ENCODE assay signal across 8 cellular contexts in the genomic region with DNA sequence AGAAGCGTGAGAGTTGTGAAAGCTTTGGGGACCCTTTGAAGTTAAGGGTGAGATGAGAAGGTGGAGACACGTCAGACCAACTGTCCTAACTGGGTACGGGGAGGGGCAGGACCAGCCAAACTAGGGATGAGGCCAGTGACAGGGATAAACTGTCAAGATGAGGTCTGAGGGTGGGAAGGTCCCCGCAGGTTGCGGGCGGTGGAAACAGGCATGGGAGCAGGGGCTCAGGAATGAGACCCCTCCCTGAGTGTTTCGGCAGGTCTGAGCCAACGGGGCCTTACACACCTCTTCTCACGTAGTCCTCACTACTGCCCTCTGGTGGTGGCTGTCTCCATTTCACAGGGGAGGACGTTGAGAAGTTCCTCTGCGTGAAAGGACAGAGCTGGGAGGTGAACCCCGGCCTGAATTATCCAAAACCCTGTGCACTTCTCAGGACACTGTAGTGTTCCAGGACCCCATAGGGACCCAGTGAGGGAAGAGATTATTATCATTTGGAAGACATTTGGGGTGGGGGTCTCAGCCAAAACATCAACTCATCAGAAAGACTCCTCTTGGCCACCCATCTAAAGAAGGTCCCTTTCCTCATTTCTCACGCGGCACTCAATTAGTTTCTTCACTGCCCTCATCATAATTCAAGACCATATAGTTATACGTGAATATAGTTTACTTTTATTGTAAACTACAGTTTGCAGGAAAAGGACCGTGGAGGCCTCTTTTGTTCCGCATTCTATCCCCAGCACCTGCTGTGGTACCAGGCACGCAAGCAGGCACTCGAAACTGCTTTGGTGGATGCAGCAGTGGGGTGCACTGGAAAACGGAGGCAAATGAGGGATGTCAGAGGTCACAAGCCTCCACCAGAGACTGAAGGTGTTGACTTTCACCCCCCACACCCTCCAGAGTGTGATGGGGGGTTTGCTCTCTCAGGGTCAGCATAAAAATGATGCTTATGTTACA. TPM values are rescaled to one million over a fixed set of nuclear protein-coding genes. Genes with fewer than 3 reads are reported as not detected.
A peak's percentile ranks its signal among the peaks of the same experiment; 100 is the strongest.
DNase-seq lines count a peak whose midpoint lies in the region; ATAC-seq and TF ChIP-seq lines count a peak whose summit lies in the region.

No MANE protein-coding gene starts in this region.

- no peak overlapping the region for H3K4me3 ChIP-seq in CD4-positive, CD25-positive, alpha-beta regulatory T cell (ENCODE audit: low read depth, low read length)
- no peak overlapping the region for H3K4me3 ChIP-seq in KMS-11 (IDR thresholded peaks at IDR 0.05; ENCODE audit: insufficient read depth, low read depth, low read length)
- H3K4me3 ChIP-seq in SU-DHL-6 (ENCODE audit: insufficient read depth, low read length, poor library complexity, severe bottlenecking): no peak overlapping the region
- peak overlapping the region in 6 of 12 donors; percentile 15 to 31 (median 30) for H3K4me3 ChIP-seq in heart left ventricle
- no peak overlapping the region for H3K4me3 ChIP-seq in retinal pigment epithelial cell (ENCODE audit: low read length)

- TF ChIP-seq CTCF in KMS-11 (conservative IDR thresholded peaks at IDR 0.05; ENCODE audit: low read depth, low read length): peak; percentile 89
- TF ChIP-seq CTCF in SU-DHL-6 (IDR thresholded peaks at IDR 0.05; ENCODE audit: insufficient read depth, low read length, poor library complexity, severe bottlenecking): peak; percentile 71
- TF ChIP-seq CTCF in heart left ventricle (IDR thresholded peaks at IDR 0.05): peak; percentile 72 to 92 (median 86)
- peak; percentile 78 for TF ChIP-seq CTCF in retinal pigment epithelial cell (conservative IDR thresholded peaks at IDR 0.05; ENCODE audit: low read depth, low read length)

- H3K4me1 Mint-ChIP-seq in CD4-positive, CD25-positive, alpha-beta regulatory T cell: peaks cover 0 to 8% (median 2%) of the 10 kb centered on the region in 4 donors
- peaks cover 16% of the 10 kb centered on the region for H3K4me1 Mint-ChIP-seq in activated naive CD8-positive, alpha-beta T cell treated with anti-CD3 and anti-CD28 coated beads, Interleukin-2, amount 50 U/mL, for 24 hours

- H3K36me3 ChIP-seq in CD4-positive, CD25-positive, alpha-beta regulatory T cell (ENCODE audit: control insufficient read depth, insufficient read depth, low read length): no peaks in the 10 kb centered on the region
- H3K36me3 ChIP-seq in KMS-11 (ENCODE audit: insufficient read depth): no peaks in the 10 kb centered on the region
- no peaks in the 10 kb centered on the region for H3K36me3 ChIP-seq in SU-DHL-6 (ENCODE audit: low read length)
- no peaks in the 10 kb centered on the region for H3K36me3 ChIP-seq in heart left ventricle

- TF ChIP-seq POLR2A in heart left ventricle (IDR thresholded peaks at IDR 0.05): no peak

- H3K9me3 Mint-ChIP-seq in CD4-positive, CD25-positive, alpha-beta regulatory T cell: peaks cover 0 to 1% (median 0%) of the 10 kb centered on the region in 7 donors
- no peaks in the 10 kb centered on the region for H3K9me3 Mint-ChIP-seq in activated naive CD8-positive, alpha-beta T cell treated with anti-CD3 and anti-CD28 coated beads, Interleukin-2, amount 50 U/mL, for 24 hours

- H3K9ac ChIP-seq in KMS-11 (no peak overlapping the region), SU-DHL-6 (ENCODE audit: low read length) (no peak overlapping the region; the same call in 1 of the 2 replicates)

- WGBS in heart left ventricle, 4 donors: 39 to 47% (median 43%) methylated on average over 18 to 20 of the region's 20 CpGs

- no peaks in the 10 kb centered on the region for H3K27me3 ChIP-seq in CD4-positive, CD25-positive, alpha-beta regulatory T cell (ENCODE audit: control insufficient read depth, insufficient read depth, low read length)
- H3K27me3 ChIP-seq in KMS-11 (ENCODE audit: insufficient read depth, low read depth): no peaks in the 10 kb centered on the region
- H3K27me3 ChIP-seq in SU-DHL-6 (ENCODE audit: low read length): no peaks in the 10 kb centered on the region
- H3K27me3 ChIP-seq in heart left ventricle: no peaks in the 10 kb centered on the region

- H3K79me2 ChIP-seq in KMS-11 (ENCODE audit: insufficient read depth, low read depth) (no peaks in the 10 kb centered on the region), SU-DHL-6 (ENCODE audit: insufficient read depth, low read length) (no peaks in the 10 kb centered on the region)

- H3K36me3 Mint-ChIP-seq in CD4-positive, CD25-positive, alpha-beta regulatory T cell: no peaks in the 10 kb centered on the region
- no peaks in the 10 kb centered on the region for H3K36me3 Mint-ChIP-seq in activated naive CD8-positive, alpha-beta T cell treated with anti-CD3 and anti-CD28 coated beads, Interleukin-2, amount 50 U/mL, for 24 hours (ENCODE audit: low read depth)

- no peaks in the 10 kb centered on the region for H4K20me1 ChIP-seq in KMS-11 (ENCODE audit: insufficient read depth)
- no peaks in the 10 kb centered on the region for H4K20me1 ChIP-seq in SU-DHL-6 (ENCODE audit: low read depth, low read length)

- no peaks in the 10 kb centered on the region for H3K9me2 ChIP-seq in SU-DHL-6 (replicated peaks; ENCODE audit: insufficient read depth, low read length)

- peak; percentile 96 to 98 for ATAC-seq in CD4-positive, CD25-positive, alpha-beta regulatory T cell (ENCODE audit: low read depth in 2 of 2)
- peak; percentile 60 for ATAC-seq in GM19395 (IDR thresholded peaks at IDR 0.05; ENCODE audit: unreplicated experiment)
- peak; percentile 97 for ATAC-seq in activated naive CD8-positive, alpha-beta T cell treated with anti-CD3 and anti-CD28 coated beads, Interleukin-2, amount 50 U/mL, for 24 hours
- peak; percentile 70 to 91 (median 88) for ATAC-seq in heart left ventricle

- no peak overlapping the region for H3K27ac ChIP-seq in CD4-positive, CD25-positive, alpha-beta regulatory T cell (ENCODE audit: insufficient read depth, low read length, poor library complexity, severe bottlenecking)
- H3K27ac ChIP-seq in KMS-11 (no peak overlapping the region), SU-DHL-6 (ENCODE audit: low read depth, low read length) (no peak overlapping the region), heart left ventricle (no peak overlapping the region)

- peaks cover 6% of the 10 kb centered on the region for H3K4me1 ChIP-seq in CD4-positive, CD25-positive, alpha-beta regulatory T cell (ENCODE audit: control insufficient read depth, insufficient read depth, low read length, poor library complexity, severe bottlenecking)
- H3K4me1 ChIP-seq in KMS-11 (ENCODE audit: low read depth, poor library complexity, severe bottlenecking): no peaks in the 10 kb centered on the region
- H3K4me1 ChIP-seq in heart left ventricle: peaks cover 0 to 22% (median 13%) of the 10 kb centered on the region in 12 donors

- peaks cover 15% of the 10 kb centered on the region for H3K27me3 Mint-ChIP-seq in CD4-positive, CD25-positive, alpha-beta regulatory T cell
- no peaks in the 10 kb centered on the region for H3K27me3 Mint-ChIP-seq in activated naive CD8-positive, alpha-beta T cell treated with anti-CD3 and anti-CD28 coated beads, Interleukin-2, amount 50 U/mL, for 24 hours

- DNase-seq in CD4-positive, CD25-positive, alpha-beta regulatory T cell: peak; percentile 82 to 90 (median 85)
- DNase-seq in activated naive CD8-positive, alpha-beta T cell treated with anti-CD3 and anti-CD28 coated beads, Interleukin-2, amount 50 U/mL, for 24 hours: peak; percentile 93
- DNase-seq in heart left ventricle (peak; percentile 81 to 88 (median 83)), retinal pigment epithelial cell (ENCODE audit: low read depth) (no peak), cortex of kidney (lab: John Stamatoyannopoulos, UW) (no peak)

- H3F3A ChIP-seq in SU-DHL-6 (ENCODE audit: insufficient read depth): no peaks in the 10 kb centered on the region

- H3K9me3 ChIP-seq in CD4-positive, CD25-positive, alpha-beta regulatory T cell (ENCODE audit: control insufficient read depth in 2 of 2, low read length in 2 of 2): no peaks in the 10 kb centered on the region
- H3K9me3 ChIP-seq in SU-DHL-6 (ENCODE audit: insufficient read depth, low read length) (no peaks in the 10 kb centered on the region), heart left ventricle (no peaks in the 10 kb centered on the region)

- intact Hi-C loops in heart left ventricle (cut with DNase I): loop anchor here in 9 of 10 donors (1.0 to 10.0 kb wide), 9 partner anchors 43 to 113 kb away; partner anchors contain the start of genes TRMO (in 5 of the 9) and ANP32B (in 4 of the 9)

- H3K4me2 ChIP-seq in KMS-11 (peak overlapping the region; percentile 31), SU-DHL-6 (ENCODE audit: low read depth, low read length, poor library complexity, severe bottlenecking) (peak overlapping the region; percentile 54)

- peak overlapping the region; percentile 43 for H2AFZ ChIP-seq in KMS-11 (ENCODE audit: low read depth)
- peak overlapping the region; percentile 80 for H2AFZ ChIP-seq in SU-DHL-6 (ENCODE audit: low read depth, low read length, severe bottlenecking)

- peak overlapping the region in 2 of 3 donors; percentile 46 to 47 for H3K27ac Mint-ChIP-seq in CD4-positive, CD25-positive, alpha-beta regulatory T cell
- H3K27ac Mint-ChIP-seq in activated naive CD8-positive, alpha-beta T cell treated with anti-CD3 and anti-CD28 coated beads, Interleukin-2, amount 50 U/mL, for 24 hours: peak overlapping the region; percentile 44

- H3K4me3 Mint-ChIP-seq in CD4-positive, CD25-positive, alpha-beta regulatory T cell: peak overlapping the region in 3 of 4 donors; percentile 33 to 48 (median 44)
- no peak overlapping the region for H3K4me3 Mint-ChIP-seq in activated naive CD8-positive, alpha-beta T cell treated with anti-CD3 and anti-CD28 coated beads, Interleukin-2, amount 50 U/mL, for 24 hours

RNA-seq across cellular contexts. Expression of gene NANS, which starts 21.7 kb away (rescaled TPM):
- total RNA-seq in CD4-positive, CD25-positive, alpha-beta regulatory T cell: 51.4 TPM
- polyA plus RNA-seq in CD4-positive, CD25-positive, alpha-beta regulatory T cell: 10 to 100 TPM; 34.4 to 44.7 (median 36.4) TPM
- 10 to 100 TPM; 24.3 to 59.0 (median 33.7) TPM for total RNA-seq in heart left ventricle
- polyA plus RNA-seq in heart left ventricle: 100 to 1,000 TPM in 1 of 2 donors, 10 to 100 TPM in 1; 45.3 to 144 TPM

RNA-seq across cellular contexts. Expression of gene ANP32B, which starts 51.7 kb away (rescaled TPM):
- 188 TPM for total RNA-seq in CD4-positive, CD25-positive, alpha-beta regulatory T cell
- polyA plus RNA-seq in CD4-positive, CD25-positive, alpha-beta regulatory T cell: 100 to 1,000 TPM in 1 of 4 donors, 10 to 100 TPM in 3; 83.6 to 101 (median 89.6) TPM
- total RNA-seq in heart left ventricle: 10 to 100 TPM; 16.3 to 78.3 (median 45.7) TPM
- 10 to 100 TPM; 58.6 to 66.1 TPM for polyA plus RNA-seq in heart left ventricle

Comparison
In these comparisons a context has a peak if more than half of its experiments do, and no peak if none do; other contexts are left out.
1. DNase-seq: peak in CD4-positive, CD25-positive, alpha-beta regulatory T cell (3 of 3), activated naive CD8-positive, alpha-beta T cell treated with anti-CD3 and anti-CD28 coated beads, Interleukin-2, amount 50 U/mL, for 24 hours (single experiment) and heart left ventricle (5 of 5); none in retinal pigment epithelial cell (single experiment) and cortex of kidney (single experiment).
2. Peak in every context shown above with its lines, with median percentiles within 50 percentile points of each other: ATAC-seq and CTCF ChIP-seq.